8 cellular contexts compared by ENCODE assay signal in genomic region chr5:14142856-14143508, GRCh38. TPM values are rescaled to one million over a fixed set of nuclear protein-coding genes. Genes with fewer than 3 reads are reported as not detected.
DNase-seq lines count a peak whose midpoint lies in the region; ATAC-seq and TF ChIP-seq lines count a peak whose summit lies in the region.

Gene TRIO, plus strand, starts transcription at chr5:14143342. Its CDS starts 384 bp downstream, at chr5:14143726.

- H3K9me3 ChIP-seq in right atrium auricular region (no peaks in the 10 kb centered on the region), psoas muscle (no peaks in the 10 kb centered on the region)

- peaks cover 0 to 37% of the 10 kb centered on the region in 2 donors for H3K4me1 ChIP-seq in right atrium auricular region
- H3K4me1 ChIP-seq in psoas muscle, result peaks cover 52% of the 10 kb centered on the region
- no peaks in the 10 kb centered on the region for H3K4me1 ChIP-seq in urinary bladder (ENCODE audit: insufficient read depth)

- WGBS in psoas muscle, 3 donors, result 1% methylated on average over 55 to 74 of the region's 74 CpGs
- WGBS in urinary bladder, result under 1% methylated on average over 74 of the region's 74 CpGs

- no peaks in the 10 kb centered on the region for H3K36me3 ChIP-seq in right atrium auricular region
- H3K36me3 ChIP-seq in psoas muscle (ENCODE audit: insufficient read depth in 1 of 2, low read depth in 1 of 2), result no peaks in the 10 kb centered on the region
- no peaks in the 10 kb centered on the region for H3K36me3 ChIP-seq in urinary bladder (ENCODE audit: insufficient read depth)

- POLR2A ChIA-PET in GM10248 (lab: Yijun Ruan, JAX), result interaction anchor here (0.9 to 1.5 kb wide), 2 partner anchors 23 to 66 kb away, joined by 3 read pairs; no protein-coding TSS in a partner anchor

- H3K27ac ChIP-seq in right atrium auricular region (peak within 1 kb of the TSS; percentile 92 to 94), psoas muscle (peak within 1 kb of the TSS; percentile 95), urinary bladder (ENCODE audit: low read depth) (peak within 1 kb of the TSS; percentile 95)

- peak within 1 kb of the TSS; percentile 83 for H3K4me3 ChIP-seq in right atrium auricular region
- peak within 1 kb of the TSS; percentile 96 for H3K4me3 ChIP-seq in psoas muscle
- H3K4me3 ChIP-seq in urinary bladder (ENCODE audit: low read depth, low read length), result peak within 1 kb of the TSS; percentile 94

- TF ChIP-seq CTCF in GM10248 (IDR thresholded peaks at IDR 0.05; ENCODE audit: control extremely low read depth, extremely low read depth, low read depth, missing control alignments) (peak; percentile 42), right atrium auricular region (IDR thresholded peaks at IDR 0.05) (peak; percentile 39 to 79), psoas muscle (IDR thresholded peaks at IDR 0.05) (peak; percentile 53)

- H3K27me3 ChIP-seq in right atrium auricular region, result no peaks in the 10 kb centered on the region
- no peaks in the 10 kb centered on the region for H3K27me3 ChIP-seq in psoas muscle (ENCODE audit: insufficient read depth in 3 of 3, low read length in 2 of 3)

- DNase-seq in GM10248 (ENCODE audit: extremely low spot score), result peak; percentile 91
- DNase-seq in NCI-H1092 (lab: John Stamatoyannopoulos, UW), result peak; percentile 88
- peak; percentile 61 for DNase-seq in T follicular helper cell (ENCODE audit: low read depth)
- peak; percentile 40 to 94 (median 84) for DNase-seq in amygdala (lab: John Stamatoyannopoulos, UW)
- peak; percentile 91 for DNase-seq in right atrium auricular region (ENCODE audit: low spot score)
- peak; percentile 88 to 95 for DNase-seq in psoas muscle

- intact Hi-C loops in psoas muscle (cut with DNase I), result loop anchor here (5.0 kb wide), 2 partner anchors 101 to 124 kb away; no protein-coding TSS in a partner anchor

- ATAC-seq in HG02571 (IDR thresholded peaks at IDR 0.05; ENCODE audit: unreplicated experiment), result peak; percentile 40
- peak; percentile 77 to 85 (median 81) for ATAC-seq in psoas muscle

- CTCF ChIA-PET in GM10248 (lab: Yijun Ruan, JAX), result interaction anchor here (0.9 to 2.9 kb wide), 7 partner anchors 10 to 115 kb away, joined by 3 to 13 read pairs (median 3); no protein-coding TSS in a partner anchor

RNA-seq across cellular contexts. Expression of gene TRIO, which starts in this region (rescaled TPM):
- 10 to 100 TPM; 51.6 to 67.0 TPM for total RNA-seq in right atrium auricular region
- total RNA-seq in psoas muscle, result 10 to 100 TPM; 35.0 to 77.5 (median 51.7) TPM
- polyA plus RNA-seq in psoas muscle, result 10 to 100 TPM; 18.5 to 31.7 (median 19.4) TPM
- 233 TPM for total RNA-seq in urinary bladder
- polyA plus RNA-seq in urinary bladder, result 35.8 TPM

Comparison
In these comparisons a context has a peak if more than half of its experiments do, and no peak if none do; other contexts are left out.
1. Peak in every context shown above with its lines: DNase-seq, ATAC-seq, H3K4me3 ChIP-seq and H3K27ac ChIP-seq.